In the genomic region with DNA sequence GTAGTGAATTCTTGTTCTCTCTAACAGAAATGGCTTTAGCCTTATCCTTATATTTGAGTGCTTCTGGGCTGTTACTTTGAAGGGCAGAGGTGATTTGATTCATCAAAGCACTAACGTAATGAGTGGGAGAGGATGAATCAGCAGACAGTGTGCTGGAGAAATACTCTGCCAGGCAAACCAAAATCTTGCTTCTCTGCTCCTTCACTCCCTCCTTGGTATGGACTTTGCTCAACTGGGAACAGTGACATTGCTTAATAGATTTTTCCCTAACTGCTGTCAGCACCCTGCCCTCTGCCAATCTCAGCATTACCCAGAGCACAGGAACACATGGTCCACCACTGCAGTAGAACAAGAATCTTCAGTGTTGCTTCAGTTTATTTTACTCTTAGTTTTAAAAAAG, we compare ENCODE assay signal across 8 cellular contexts. TPM values are rescaled to one million over a fixed set of nuclear protein-coding genes. Genes with fewer than 3 reads are reported as not detected.
DNase-seq lines count a peak whose midpoint lies in the region; ATAC-seq and TF ChIP-seq lines count a peak whose summit lies in the region.
"Had no signal": no experiment of that assay in that cellular context is flagged by ENCODE, and none has a peak within 500 bp of the region (broad histone marks: within the 10 kb centered on the region; RNA-seq: fewer than 3 reads in every experiment).

No MANE protein-coding gene starts in this region.

- H3K27me3 ChIP-seq in left ventricle myocardium inferior (ENCODE audit: low read depth), result no peaks in the 10 kb centered on the region
- H3K27me3 ChIP-seq in CD8-positive, alpha-beta T cell (ENCODE audit: insufficient read depth, low read length), result no peaks in the 10 kb centered on the region

- intact Hi-C loops in left ventricle myocardium inferior (cut with micrococcal nuclease), result no loop called here
- intact Hi-C loops in CD8-positive, alpha-beta T cell (cut with DNase I, micrococcal nuclease), result no loop called here

- peaks cover 4% of the 10 kb centered on the region for H3K36me3 Mint-ChIP-seq in CD8-positive, alpha-beta T cell

- ATAC-seq in SK-N-SH treated with all-trans-retinoic acid at 6 μM for 48 hours, result peak; percentile 88
- peak; percentile 77 for ATAC-seq in stimulated activated naive CD8-positive, alpha-beta T cell treated with anti-CD3 and anti-CD28 coated beads, Interleukin-15, amount 100 ng/mL, for 72 hours
- ATAC-seq in CD8-positive, alpha-beta T cell, result no peak

- H3K27ac Mint-ChIP-seq in stimulated activated naive CD8-positive, alpha-beta T cell treated with anti-CD3 and anti-CD28 coated beads, Interleukin-15, amount 100 ng/mL, for 72 hours, result no peak overlapping the region
- H3K27ac Mint-ChIP-seq in CD8-positive, alpha-beta T cell, result no peak overlapping the region

- H3K9me3 Mint-ChIP-seq in stimulated activated naive CD8-positive, alpha-beta T cell treated with anti-CD3 and anti-CD28 coated beads, Interleukin-15, amount 100 ng/mL, for 72 hours, result peaks cover 0 to 3% of the 10 kb centered on the region in 2 donors
- no peaks in the 10 kb centered on the region for H3K9me3 Mint-ChIP-seq in CD8-positive, alpha-beta T cell

- H3K4me1 ChIP-seq in HEK293 (ENCODE audit: control insufficient read depth, insufficient read depth, low read length), result no peaks in the 10 kb centered on the region
- H3K4me1 ChIP-seq in left ventricle myocardium inferior, result peaks cover 92% of the 10 kb centered on the region
- no peaks in the 10 kb centered on the region for H3K4me1 ChIP-seq in CD8-positive, alpha-beta T cell (ENCODE audit: insufficient read depth, low read length)

- TF ChIP-seq CTCF in HEK293 (tag by site-specific recombination; IDR thresholded peaks at IDR 0.05) (no peak), left ventricle myocardium inferior (IDR thresholded peaks at IDR 0.05; ENCODE audit: borderline replicate concordance) (no peak)
- TF ChIP-seq CTCF in CD8-positive, alpha-beta T cell (IDR thresholded peaks at IDR 0.05), result no peak

- H3K4me3 Mint-ChIP-seq in stimulated activated naive CD8-positive, alpha-beta T cell treated with anti-CD3 and anti-CD28 coated beads, Interleukin-15, amount 100 ng/mL, for 72 hours, result no peak overlapping the region
- H3K4me3 Mint-ChIP-seq in CD8-positive, alpha-beta T cell, result no peak overlapping the region

- POLR2A ChIA-PET in HEK293 (lab: Yijun Ruan, JAX), result no interaction called here
- POLR2A ChIA-PET in CD8-positive, alpha-beta T cell (lab: Charles Lee), result no interaction called here

- H3K36me3 ChIP-seq in HEK293 (ENCODE audit: control insufficient read depth in 2 of 2, insufficient read depth in 1 of 2, low read length in 2 of 2) (no peaks in the 10 kb centered on the region), left ventricle myocardium inferior (peaks cover 4% of the 10 kb centered on the region)
- no peaks in the 10 kb centered on the region for H3K36me3 ChIP-seq in CD8-positive, alpha-beta T cell (ENCODE audit: insufficient read depth, low read length)

- H3K4me1 Mint-ChIP-seq in stimulated activated naive CD8-positive, alpha-beta T cell treated with anti-CD3 and anti-CD28 coated beads, Interleukin-15, amount 100 ng/mL, for 72 hours, result peaks cover 24% of the 10 kb centered on the region
- peaks cover 4% of the 10 kb centered on the region for H3K4me1 Mint-ChIP-seq in CD8-positive, alpha-beta T cell (ENCODE audit: low read depth)

- DNase-seq in left ventricle myocardium inferior (peak; percentile 37), NCI-H187 (lab: John Stamatoyannopoulos, UW) (no peak)
- no peak for DNase-seq in stimulated activated naive CD8-positive, alpha-beta T cell treated with anti-CD3 and anti-CD28 coated beads, Interleukin-15, amount 100 ng/mL, for 72 hours
- no peak for DNase-seq in stimulated activated CD4-positive, alpha-beta T cell treated with anti-CD3 and anti-CD28 coated beads, Interleukin-2, amount 100 ng/mL, for 24 hours
- no peak for DNase-seq in CD8-positive, alpha-beta T cell
- DNase-seq: effector memory CD4-positive, alpha-beta T cell had no signal

- H3K9me3 ChIP-seq in HEK293 (ENCODE audit: control insufficient read depth, insufficient read depth, low read depth, low read length) (no peaks in the 10 kb centered on the region), left ventricle myocardium inferior (replicated peaks) (no peaks in the 10 kb centered on the region)
- no peaks in the 10 kb centered on the region for H3K9me3 ChIP-seq in CD8-positive, alpha-beta T cell (ENCODE audit: low read length)

- H3K27me3 Mint-ChIP-seq in stimulated activated naive CD8-positive, alpha-beta T cell treated with anti-CD3 and anti-CD28 coated beads, Interleukin-15, amount 100 ng/mL, for 72 hours, result no peaks in the 10 kb centered on the region
- no peaks in the 10 kb centered on the region for H3K27me3 Mint-ChIP-seq in CD8-positive, alpha-beta T cell (ENCODE audit: low read depth)

- H3K27ac ChIP-seq in HEK293 (ENCODE audit: extremely low read depth, low read depth, low read length), result no peak overlapping the region
- peak overlapping the region; percentile 70 for H3K27ac ChIP-seq in left ventricle myocardium inferior (replicated peaks)
- no peak overlapping the region for H3K27ac ChIP-seq in CD8-positive, alpha-beta T cell (ENCODE audit: low read depth, low read length)

- no peak overlapping the region for H3K4me3 ChIP-seq in HEK293 (ENCODE audit: low read depth, low read length)
- H3K4me3 ChIP-seq in left ventricle myocardium inferior, result peak overlapping the region; percentile 25
- no peak overlapping the region for H3K4me3 ChIP-seq in CD8-positive, alpha-beta T cell (ENCODE audit: low read depth, low read length)

- CTCF ChIA-PET in HEK293 (lab: Yijun Ruan, JAX), result interaction anchor here (0.6 kb wide), 1 partner anchor 146 kb away, joined by 3 read pairs; no protein-coding TSS in a partner anchor
- CTCF ChIA-PET in CD8-positive, alpha-beta T cell (lab: Charles Lee), result interaction anchor here (1.4 kb wide), 1 partner anchor 101 kb away, joined by 3 read pairs; no protein-coding TSS in a partner anchor

TF ChIP-seq in HEK293, 187 proteins besides CTCF, POLR2A, EP300 and RAD21 (continues in another document):
- TF ChIP-seq ZFHX2 (tag by site-specific recombination; conservative IDR thresholded peaks at IDR 0.05) (0 out of 2 replicates have a peak, but pooled peaks have one; percentile 18), ZNF19 (tag by site-specific recombination; IDR thresholded peaks at IDR 0.05; ENCODE audit: low read depth) (no peak), ZNF146 (tag by site-specific recombination; IDR thresholded peaks at IDR 0.05) (peak; percentile 51; the same call in 1 of the 2 replicates), ZNF600 (tag by site-specific recombination; IDR thresholded peaks at IDR 0.05) (peak; percentile 92), ZNF561 (tag by site-specific recombination; IDR thresholded peaks at IDR 0.05; ENCODE audit: borderline replicate concordance) (no peak), ZNF571 (tag by site-specific recombination; IDR thresholded peaks at IDR 0.05) (no peak), KLF1 (tag by site-specific recombination; IDR thresholded peaks at IDR 0.05) (no peak), MYNN (tag by site-specific recombination; IDR thresholded peaks at IDR 0.05; ENCODE audit: borderline replicate concordance) (0 out of 2 replicates have a peak, but pooled peaks have one; percentile 18), ZEB2 (tag by site-specific recombination; IDR thresholded peaks at IDR 0.05) (no peak), ZNF239 (tag by site-specific recombination; IDR thresholded peaks at IDR 0.05) (no peak)
- TF ChIP-seq, protein P1, sequence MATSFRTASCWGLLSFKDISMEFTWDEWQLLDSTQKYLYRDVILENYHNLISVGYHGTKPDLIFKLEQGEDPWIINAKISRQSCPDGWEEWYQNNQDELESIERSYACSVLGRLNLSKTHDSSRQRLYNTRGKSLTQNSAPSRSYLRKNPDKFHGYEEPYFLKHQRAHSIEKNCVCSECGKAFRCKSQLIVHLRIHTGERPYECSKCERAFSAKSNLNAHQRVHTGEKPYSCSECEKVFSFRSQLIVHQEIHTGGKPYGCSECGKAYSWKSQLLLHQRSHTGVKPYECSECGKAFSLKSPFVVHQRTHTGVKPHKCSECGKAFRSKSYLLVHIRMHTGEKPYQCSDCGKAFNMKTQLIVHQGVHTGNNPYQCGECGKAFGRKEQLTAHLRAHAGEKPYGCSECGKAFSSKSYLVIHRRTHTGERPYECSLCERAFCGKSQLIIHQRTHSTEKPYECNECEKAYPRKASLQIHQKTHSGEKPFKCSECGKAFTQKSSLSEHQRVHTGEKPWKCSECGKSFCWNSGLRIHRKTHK (tag by site-specific recombination; IDR thresholded peaks at IDR 0.05), result no peak

TF ChIP-seq in SK-N-SH treated with all-trans-retinoic acid at 6 μM for 48 hours, 23 proteins besides CTCF, POLR2A, EP300 and RAD21 (continues in another document):
- TF ChIP-seq, protein P2, sequence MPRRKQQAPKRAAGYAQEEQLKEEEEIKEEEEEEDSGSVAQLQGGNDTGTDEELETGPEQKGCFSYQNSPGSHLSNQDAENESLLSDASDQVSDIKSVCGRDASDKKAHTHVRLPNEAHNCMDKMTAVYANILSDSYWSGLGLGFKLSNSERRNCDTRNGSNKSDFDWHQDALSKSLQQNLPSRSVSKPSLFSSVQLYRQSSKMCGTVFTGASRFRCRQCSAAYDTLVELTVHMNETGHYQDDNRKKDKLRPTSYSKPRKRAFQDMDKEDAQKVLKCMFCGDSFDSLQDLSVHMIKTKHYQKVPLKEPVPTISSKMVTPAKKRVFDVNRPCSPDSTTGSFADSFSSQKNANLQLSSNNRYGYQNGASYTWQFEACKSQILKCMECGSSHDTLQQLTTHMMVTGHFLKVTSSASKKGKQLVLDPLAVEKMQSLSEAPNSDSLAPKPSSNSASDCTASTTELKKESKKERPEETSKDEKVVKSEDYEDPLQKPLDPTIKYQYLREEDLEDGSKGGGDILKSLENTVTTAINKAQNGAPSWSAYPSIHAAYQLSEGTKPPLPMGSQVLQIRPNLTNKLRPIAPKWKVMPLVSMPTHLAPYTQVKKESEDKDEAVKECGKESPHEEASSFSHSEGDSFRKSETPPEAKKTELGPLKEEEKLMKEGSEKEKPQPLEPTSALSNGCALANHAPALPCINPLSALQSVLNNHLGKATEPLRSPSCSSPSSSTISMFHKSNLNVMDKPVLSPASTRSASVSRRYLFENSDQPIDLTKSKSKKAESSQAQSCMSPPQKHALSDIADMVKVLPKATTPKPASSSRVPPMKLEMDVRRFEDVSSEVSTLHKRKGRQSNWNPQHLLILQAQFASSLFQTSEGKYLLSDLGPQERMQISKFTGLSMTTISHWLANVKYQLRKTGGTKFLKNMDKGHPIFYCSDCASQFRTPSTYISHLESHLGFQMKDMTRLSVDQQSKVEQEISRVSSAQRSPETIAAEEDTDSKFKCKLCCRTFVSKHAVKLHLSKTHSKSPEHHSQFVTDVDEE (CRISPR knock-in tag; IDR thresholded peaks at IDR 0.05), result no peak
- TF ChIP-seq ZNF70 (CRISPR knock-in tag; IDR thresholded peaks at IDR 0.05), result no peak
- no peak for TF ChIP-seq ESRRG (CRISPR knock-in tag; IDR thresholded peaks at IDR 0.05)

RNA-seq across cellular contexts. Expression of a gene that starts 56.0 kb away (rescaled TPM):
- total RNA-seq in left ventricle myocardium inferior, result 982 TPM
- 10 to 100 TPM; 21.6 to 22.9 TPM for total RNA-seq in CD8-positive, alpha-beta T cell

Comparison
In these comparisons a context has a peak if more than half of its experiments do, and no peak if none do; other contexts are left out.
1. RNA of a gene that starts 56.0 kb away (total RNA-seq): 982 TPM in left ventricle myocardium inferior (single experiment); 21.6 to 22.9 TPM in CD8-positive, alpha-beta T cell; every median in the first group is over 10 times any median in the second.